Comparison of ENCODE assay signal across 1 cellular context in the genomic region with DNA sequence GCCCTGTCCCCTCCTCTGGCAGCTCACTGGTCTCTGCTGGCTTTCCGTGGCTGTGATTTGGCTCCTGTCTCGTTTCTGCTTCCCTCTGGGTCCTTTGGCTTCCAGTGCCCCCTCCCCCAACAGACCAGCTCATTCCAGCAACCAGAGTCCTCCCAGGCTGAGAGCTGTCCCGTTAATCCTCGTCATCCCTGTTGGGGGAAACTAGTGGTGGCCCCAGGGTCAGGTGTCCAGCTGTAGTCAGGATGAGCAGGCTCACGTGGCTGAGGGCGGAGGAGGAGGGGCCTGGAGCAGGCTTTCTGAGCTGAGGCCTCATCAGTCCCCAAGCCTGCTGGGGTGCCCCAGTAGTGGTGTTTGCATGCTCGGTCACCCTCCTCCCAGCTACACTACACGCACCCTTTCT.
TF ChIP-seq lines count a peak whose summit lies in the region.

No MANE protein-coding gene starts in this region.

TF ChIP-seq in HepG2, 621 proteins besides CTCF, POLR2A, EP300 and RAD21 (continued from another document and continues in another):
- TF ChIP-seq RFXAP (CRISPR knock-in tag; IDR thresholded peaks at IDR 0.05; ENCODE audit: borderline replicate concordance) (no peak), MLXIP (CRISPR knock-in tag; IDR thresholded peaks at IDR 0.05; ENCODE audit: borderline replicate concordance) (no peak), ZNF720 (CRISPR knock-in tag; IDR thresholded peaks at IDR 0.05) (no peak), NFKBIZ (CRISPR knock-in tag; IDR thresholded peaks at IDR 0.05) (0 out of 2 replicates have a peak, but pooled peaks have one; percentile 74), CREM (IDR thresholded peaks at IDR 0.05) (0 out of 2 replicates have a peak, but pooled peaks have one; percentile 11), CREM (CRISPR knock-in tag; IDR thresholded peaks at IDR 0.05) (no peak), ZSCAN9 (CRISPR knock-in tag; IDR thresholded peaks at IDR 0.05; ENCODE audit: borderline replicate concordance) (peak; percentile 76; the same call in 1 of the 2 replicates), ELF1 (CRISPR knock-in tag; IDR thresholded peaks at IDR 0.05) (no peak), RCOR2 (CRISPR knock-in tag; IDR thresholded peaks at IDR 0.05) (no peak), ZNF263 (CRISPR knock-in tag; IDR thresholded peaks at IDR 0.05) (peak; percentile 100), ZNF431 (CRISPR knock-in tag; IDR thresholded peaks at IDR 0.05; ENCODE audit: borderline replicate concordance, low read depth) (peak; percentile 51; the same call in 1 of the 2 replicates), ZNF589 (CRISPR knock-in tag; conservative IDR thresholded peaks at IDR 0.05) (no peak), ZSCAN12 (CRISPR knock-in tag; IDR thresholded peaks at IDR 0.05) (no peak), AKNA (CRISPR knock-in tag; IDR thresholded peaks at IDR 0.05; ENCODE audit: borderline replicate concordance) (no peak), ZNF292 (CRISPR knock-in tag; IDR thresholded peaks at IDR 0.05; ENCODE audit: borderline replicate concordance, low read depth) (0 out of 2 replicates have a peak, but pooled peaks have one; percentile 73), ZFP36L1 (CRISPR knock-in tag; IDR thresholded peaks at IDR 0.05) (no peak), NFRKB (IDR thresholded peaks at IDR 0.05) (no peak), ZSCAN20 (CRISPR knock-in tag; IDR thresholded peaks at IDR 0.05; ENCODE audit: borderline replicate concordance) (no peak), HDAC2 (CRISPR knock-in tag; IDR thresholded peaks at IDR 0.05) (peak; percentile 57; the same call in 1 of the 2 replicates), ARNTL (CRISPR knock-in tag; IDR thresholded peaks at IDR 0.05) (peak; percentile 98), ZNF253 (CRISPR knock-in tag; IDR thresholded peaks at IDR 0.05; ENCODE audit: borderline replicate concordance) (no peak), ZNF891 (CRISPR knock-in tag; IDR thresholded peaks at IDR 0.05) (no peak; the same call in 1 of the 2 replicates), ZNF496 (CRISPR knock-in tag; IDR thresholded peaks at IDR 0.05; ENCODE audit: insufficient replicate concordance) (no peak), GZF1 (CRISPR knock-in tag; IDR thresholded peaks at IDR 0.05) (peak; percentile 67; the same call in 1 of the 2 replicates), KDM2A (CRISPR knock-in tag; IDR thresholded peaks at IDR 0.05; ENCODE audit: borderline replicate concordance, low read depth) (no peak; the same call in 1 of the 2 replicates), MEF2D (CRISPR knock-in tag; IDR thresholded peaks at IDR 0.05) (peak; percentile 81), HNRNPK (IDR thresholded peaks at IDR 0.05; ENCODE audit: low read depth, low read length, poor library complexity, severe bottlenecking) (no peak), ZFP36L2 (CRISPR knock-in tag; IDR thresholded peaks at IDR 0.05) (no peak), SMAD3 (CRISPR knock-in tag; IDR thresholded peaks at IDR 0.05) (no peak), DMAP1 (CRISPR knock-in tag; IDR thresholded peaks at IDR 0.05) (0 out of 2 replicates have a peak, but pooled peaks have one; percentile 38), NFE2 (CRISPR knock-in tag; IDR thresholded peaks at IDR 0.05) (no peak), ZNF570 (CRISPR knock-in tag; IDR thresholded peaks at IDR 0.05; ENCODE audit: borderline replicate concordance) (no peak)
- TF ChIP-seq, protein P1, sequence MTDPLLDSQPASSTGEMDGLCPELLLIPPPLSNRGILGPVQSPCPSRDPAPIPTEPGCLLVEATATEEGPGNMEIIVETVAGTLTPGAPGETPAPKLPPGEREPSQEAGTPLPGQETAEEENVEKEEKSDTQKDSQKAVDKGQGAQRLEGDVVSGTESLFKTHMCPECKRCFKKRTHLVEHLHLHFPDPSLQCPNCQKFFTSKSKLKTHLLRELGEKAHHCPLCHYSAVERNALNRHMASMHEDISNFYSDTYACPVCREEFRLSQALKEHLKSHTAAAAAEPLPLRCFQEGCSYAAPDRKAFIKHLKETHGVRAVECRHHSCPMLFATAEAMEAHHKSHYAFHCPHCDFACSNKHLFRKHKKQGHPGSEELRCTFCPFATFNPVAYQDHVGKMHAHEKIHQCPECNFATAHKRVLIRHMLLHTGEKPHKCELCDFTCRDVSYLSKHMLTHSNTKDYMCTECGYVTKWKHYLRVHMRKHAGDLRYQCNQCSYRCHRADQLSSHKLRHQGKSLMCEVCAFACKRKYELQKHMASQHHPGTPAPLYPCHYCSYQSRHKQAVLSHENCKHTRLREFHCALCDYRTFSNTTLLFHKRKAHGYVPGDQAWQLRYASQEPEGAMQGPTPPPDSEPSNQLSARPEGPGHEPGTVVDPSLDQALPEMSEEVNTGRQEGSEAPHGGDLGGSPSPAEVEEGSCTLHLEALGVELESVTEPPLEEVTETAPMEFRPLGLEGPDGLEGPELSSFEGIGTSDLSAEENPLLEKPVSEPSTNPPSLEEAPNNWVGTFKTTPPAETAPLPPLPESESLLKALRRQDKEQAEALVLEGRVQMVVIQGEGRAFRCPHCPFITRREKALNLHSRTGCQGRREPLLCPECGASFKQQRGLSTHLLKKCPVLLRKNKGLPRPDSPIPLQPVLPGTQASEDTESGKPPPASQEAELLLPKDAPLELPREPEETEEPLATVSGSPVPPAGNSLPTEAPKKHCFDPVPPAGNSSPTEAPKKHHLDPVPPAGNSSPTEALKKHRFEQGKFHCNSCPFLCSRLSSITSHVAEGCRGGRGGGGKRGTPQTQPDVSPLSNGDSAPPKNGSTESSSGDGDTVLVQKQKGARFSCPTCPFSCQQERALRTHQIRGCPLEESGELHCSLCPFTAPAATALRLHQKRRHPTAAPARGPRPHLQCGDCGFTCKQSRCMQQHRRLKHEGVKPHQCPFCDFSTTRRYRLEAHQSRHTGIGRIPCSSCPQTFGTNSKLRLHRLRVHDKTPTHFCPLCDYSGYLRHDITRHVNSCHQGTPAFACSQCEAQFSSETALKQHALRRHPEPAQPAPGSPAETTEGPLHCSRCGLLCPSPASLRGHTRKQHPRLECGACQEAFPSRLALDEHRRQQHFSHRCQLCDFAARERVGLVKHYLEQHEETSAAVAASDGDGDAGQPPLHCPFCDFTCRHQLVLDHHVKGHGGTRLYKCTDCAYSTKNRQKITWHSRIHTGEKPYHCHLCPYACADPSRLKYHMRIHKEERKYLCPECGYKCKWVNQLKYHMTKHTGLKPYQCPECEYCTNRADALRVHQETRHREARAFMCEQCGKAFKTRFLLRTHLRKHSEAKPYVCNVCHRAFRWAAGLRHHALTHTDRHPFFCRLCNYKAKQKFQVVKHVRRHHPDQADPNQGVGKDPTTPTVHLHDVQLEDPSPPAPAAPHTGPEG (CRISPR knock-in tag; IDR thresholded peaks at IDR 0.05), result no peak
- TF ChIP-seq, protein P2, sequence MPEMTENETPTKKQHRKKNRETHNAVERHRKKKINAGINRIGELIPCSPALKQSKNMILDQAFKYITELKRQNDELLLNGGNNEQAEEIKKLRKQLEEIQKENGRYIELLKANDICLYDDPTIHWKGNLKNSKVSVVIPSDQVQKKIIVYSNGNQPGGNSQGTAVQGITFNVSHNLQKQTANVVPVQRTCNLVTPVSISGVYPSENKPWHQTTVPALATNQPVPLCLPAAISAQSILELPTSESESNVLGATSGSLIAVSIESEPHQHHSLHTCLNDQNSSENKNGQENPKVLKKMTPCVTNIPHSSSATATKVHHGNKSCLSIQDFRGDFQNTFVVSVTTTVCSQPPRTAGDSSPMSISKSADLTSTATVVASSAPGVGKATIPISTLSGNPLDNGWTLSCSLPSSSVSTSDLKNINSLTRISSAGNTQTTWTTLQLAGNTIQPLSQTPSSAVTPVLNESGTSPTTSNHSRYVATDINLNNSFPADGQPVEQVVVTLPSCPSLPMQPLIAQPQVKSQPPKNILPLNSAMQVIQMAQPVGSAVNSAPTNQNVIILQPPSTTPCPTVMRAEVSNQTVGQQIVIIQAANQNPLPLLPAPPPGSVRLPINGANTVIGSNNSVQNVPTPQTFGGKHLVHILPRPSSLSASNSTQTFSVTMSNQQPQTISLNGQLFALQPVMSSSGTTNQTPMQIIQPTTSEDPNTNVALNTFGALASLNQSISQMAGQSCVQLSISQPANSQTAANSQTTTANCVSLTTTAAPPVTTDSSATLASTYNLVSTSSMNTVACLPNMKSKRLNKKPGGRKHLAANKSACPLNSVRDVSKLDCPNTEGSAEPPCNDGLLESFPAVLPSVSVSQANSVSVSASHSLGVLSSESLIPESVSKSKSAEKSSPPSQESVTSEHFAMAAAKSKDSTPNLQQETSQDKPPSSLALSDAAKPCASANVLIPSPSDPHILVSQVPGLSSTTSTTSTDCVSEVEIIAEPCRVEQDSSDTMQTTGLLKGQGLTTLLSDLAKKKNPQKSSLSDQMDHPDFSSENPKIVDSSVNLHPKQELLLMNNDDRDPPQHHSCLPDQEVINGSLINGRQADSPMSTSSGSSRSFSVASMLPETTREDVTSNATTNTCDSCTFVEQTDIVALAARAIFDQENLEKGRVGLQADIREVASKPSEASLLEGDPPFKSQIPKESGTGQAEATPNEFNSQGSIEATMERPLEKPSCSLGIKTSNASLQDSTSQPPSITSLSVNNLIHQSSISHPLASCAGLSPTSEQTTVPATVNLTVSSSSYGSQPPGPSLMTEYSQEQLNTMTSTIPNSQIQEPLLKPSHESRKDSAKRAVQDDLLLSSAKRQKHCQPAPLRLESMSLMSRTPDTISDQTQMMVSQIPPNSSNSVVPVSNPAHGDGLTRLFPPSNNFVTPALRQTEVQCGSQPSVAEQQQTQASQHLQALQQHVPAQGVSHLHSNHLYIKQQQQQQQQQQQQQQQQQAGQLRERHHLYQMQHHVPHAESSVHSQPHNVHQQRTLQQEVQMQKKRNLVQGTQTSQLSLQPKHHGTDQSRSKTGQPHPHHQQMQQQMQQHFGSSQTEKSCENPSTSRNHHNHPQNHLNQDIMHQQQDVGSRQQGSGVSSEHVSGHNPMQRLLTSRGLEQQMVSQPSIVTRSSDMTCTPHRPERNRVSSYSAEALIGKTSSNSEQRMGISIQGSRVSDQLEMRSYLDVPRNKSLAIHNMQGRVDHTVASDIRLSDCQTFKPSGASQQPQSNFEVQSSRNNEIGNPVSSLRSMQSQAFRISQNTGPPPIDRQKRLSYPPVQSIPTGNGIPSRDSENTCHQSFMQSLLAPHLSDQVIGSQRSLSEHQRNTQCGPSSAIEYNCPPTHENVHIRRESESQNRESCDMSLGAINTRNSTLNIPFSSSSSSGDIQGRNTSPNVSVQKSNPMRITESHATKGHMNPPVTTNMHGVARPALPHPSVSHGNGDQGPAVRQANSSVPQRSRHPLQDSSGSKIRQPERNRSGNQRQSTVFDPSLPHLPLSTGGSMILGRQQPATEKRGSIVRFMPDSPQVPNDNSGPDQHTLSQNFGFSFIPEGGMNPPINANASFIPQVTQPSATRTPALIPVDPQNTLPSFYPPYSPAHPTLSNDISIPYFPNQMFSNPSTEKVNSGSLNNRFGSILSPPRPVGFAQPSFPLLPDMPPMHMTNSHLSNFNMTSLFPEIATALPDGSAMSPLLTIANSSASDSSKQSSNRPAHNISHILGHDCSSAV (CRISPR knock-in tag; IDR thresholded peaks at IDR 0.05; ENCODE audit: borderline replicate concordance), result no peak
